Comparison of ENCODE assay signal across 6 cellular contexts in the genomic region with DNA sequence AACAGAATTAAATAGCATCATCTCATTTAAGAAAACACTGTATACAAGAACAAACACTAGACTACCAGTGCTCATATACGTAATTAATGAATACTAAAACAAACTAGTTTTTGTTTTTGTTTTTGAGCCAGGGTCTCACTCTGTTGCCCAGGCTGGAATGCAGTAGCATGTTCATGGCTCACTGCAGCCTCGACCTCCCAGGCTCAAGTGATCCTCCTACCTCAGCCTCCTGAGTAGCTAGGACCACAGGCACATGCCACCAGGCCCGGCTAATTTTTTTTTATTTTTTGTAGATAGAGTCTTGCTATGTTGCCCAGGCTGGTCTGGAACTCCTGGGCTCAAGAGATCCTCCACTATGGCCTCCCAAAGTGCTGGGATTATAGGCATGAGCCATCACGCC. TPM values are rescaled to one million over a fixed set of nuclear protein-coding genes. Genes with fewer than 3 reads are reported as not detected.
DNase-seq lines count a peak whose midpoint lies in the region; ATAC-seq, FAIRE-seq and TF ChIP-seq lines count a peak whose summit lies in the region.
"Not testable (repeated sequence)": the region's sequence is repeated elsewhere in the genome, so short reads cannot be mapped to it uniquely, and the experiment has no call there.

No MANE protein-coding gene starts in this region.

- TF ChIP-seq CTCF in WTC11 (IDR thresholded peaks at IDR 0.05); K562 (IDR thresholded peaks at IDR 0.05 in 2 of 3, conservative IDR thresholded peaks at IDR 0.05 in 1 of 3; ENCODE audit: insufficient read depth in 2 of 3, low read depth in 1 of 3, low read length in 3 of 3): not testable (repeated sequence)

- not testable (repeated sequence) for H3K27ac Mint-ChIP-seq in WTC11
- peak overlapping the region; percentile 7 for H3K27ac Mint-ChIP-seq in activated T-cell treated with anti-CD3 and anti-CD28 coated beads, Interleukin-2, amount 50 U/mL, for 72 hours
- peak overlapping the region; percentile 41 for H3K27ac Mint-ChIP-seq in activated naive CD8-positive, alpha-beta T cell
- peak overlapping the region; percentile 62 for H3K27ac Mint-ChIP-seq in stimulated activated naive CD8-positive, alpha-beta T cell treated with anti-CD3 and anti-CD28 coated beads, Interleukin-15, Interleukin-2, amounts not matched to agents 100 ng/mL and 50 ng/mL, for 24 hours

- FAIRE-seq in K562 (lab: Jason Lieb, UNC): not testable (repeated sequence)

- H3K36me3 Mint-ChIP-seq in WTC11: peaks cover 50% of the 10 kb centered on the region
- H3K36me3 Mint-ChIP-seq in activated T-cell treated with anti-CD3 and anti-CD28 coated beads, Interleukin-2, amount 50 U/mL, for 72 hours (ENCODE audit: insufficient read depth in 2 of 2): peaks cover 10 to 25% of the 10 kb centered on the region in 2 donors
- not testable (repeated sequence) for H3K36me3 Mint-ChIP-seq in activated naive CD8-positive, alpha-beta T cell
- peaks cover 76% of the 10 kb centered on the region for H3K36me3 Mint-ChIP-seq in stimulated activated naive CD8-positive, alpha-beta T cell treated with anti-CD3 and anti-CD28 coated beads, Interleukin-15, Interleukin-2, amounts not matched to agents 100 ng/mL and 50 ng/mL, for 24 hours (ENCODE audit: low read depth)

- not testable (repeated sequence) for H2AFZ ChIP-seq in K562 (ENCODE audit: low read depth, low read length)

- H3K4me1 Mint-ChIP-seq in WTC11: not testable (repeated sequence)
- H3K4me1 Mint-ChIP-seq in activated T-cell treated with anti-CD3 and anti-CD28 coated beads, Interleukin-2, amount 50 U/mL, for 72 hours (ENCODE audit: low read depth): peaks cover 41% of the 10 kb centered on the region
- H3K4me1 Mint-ChIP-seq in activated naive CD8-positive, alpha-beta T cell (ENCODE audit: low read depth): peaks cover 39% of the 10 kb centered on the region
- peaks cover 51% of the 10 kb centered on the region for H3K4me1 Mint-ChIP-seq in stimulated activated naive CD8-positive, alpha-beta T cell treated with anti-CD3 and anti-CD28 coated beads, Interleukin-15, Interleukin-2, amounts not matched to agents 100 ng/mL and 50 ng/mL, for 24 hours (ENCODE audit: low read depth)

- not testable (repeated sequence) for TF ChIP-seq RAD21 in K562 (CRISPR knock-in tag; conservative IDR thresholded peaks at IDR 0.05 in 1 of 2, IDR thresholded peaks at IDR 0.05 in 1 of 2)

- DNase-seq in WTC11 (ENCODE audit: low spot score); activated T-cell treated with anti-CD3 and anti-CD28 coated beads, Interleukin-2, amount 50 U/mL, for 72 hours; K562 (ENCODE audit: extremely low read depth in 1 of 4, low spot score in 3 of 4): not testable (repeated sequence)
- DNase-seq in activated CD8-positive, alpha-beta memory T cell treated with anti-CD3 and anti-CD28 coated beads for 24 hours: peak; percentile 37

- not testable (repeated sequence) for H3K9me3 ChIP-seq in K562 (replicated peaks; ENCODE audit: control insufficient read depth, insufficient read depth, low read depth, low read length)

- CTCF ChIA-PET in WTC11 (lab: Charles Lee): interaction anchor here (0.6 kb wide), 1 partner anchor 24 kb away, joined by 3 read pairs; no protein-coding TSS in a partner anchor
- CTCF ChIA-PET in K562 (lab: Yijun Ruan, JAX; ENCODE audit: low intra/inter-chr PET ratio): not testable (repeated sequence)

- H3K27ac ChIP-seq in K562 (ENCODE audit: extremely low read depth, low read depth, low read length): not testable (repeated sequence)

- H3K4me2 ChIP-seq in K562 (ENCODE audit: insufficient read depth, low read length): not testable (repeated sequence)

- in situ Hi-C loops in K562 (cut with MboI): not testable (repeated sequence)

- not testable (repeated sequence) for H3K27me3 Mint-ChIP-seq in WTC11 (ENCODE audit: low read depth); activated T-cell treated with anti-CD3 and anti-CD28 coated beads, Interleukin-2, amount 50 U/mL, for 72 hours (ENCODE audit: low read depth); activated naive CD8-positive, alpha-beta T cell; stimulated activated naive CD8-positive, alpha-beta T cell treated with anti-CD3 and anti-CD28 coated beads, Interleukin-15, Interleukin-2, amounts not matched to agents 100 ng/mL and 50 ng/mL, for 24 hours

- H4K20me1 ChIP-seq in K562 (replicated peaks; ENCODE audit: control insufficient read depth, insufficient read depth, low read length): not testable (repeated sequence)

- ATAC-seq in WTC11; activated T-cell treated with anti-CD3 and anti-CD28 coated beads, Interleukin-2, amount 50 U/mL, for 72 hours (replicated peaks in 1 of 2); K562: not testable (repeated sequence)

- not testable (repeated sequence) for H3K4me3 ChIP-seq in K562

- POLR2A ChIA-PET in WTC11 (lab: Charles Lee): not testable (repeated sequence)
- POLR2A ChIA-PET in K562 (lab: Yijun Ruan, JAX): interaction anchor here (0.7 to 2.2 kb wide), 4 partner anchors 8 to 445 kb away, joined by 3 to 13 read pairs (median 4); no protein-coding TSS in a partner anchor

- not testable (repeated sequence) for H3K9ac ChIP-seq in K562 (ENCODE audit: insufficient read depth in 1 of 2, low read depth in 2 of 2, low read length in 2 of 2)

- not testable (repeated sequence) for H3K9me1 ChIP-seq in K562 (ENCODE audit: control insufficient read depth, insufficient read depth, low read length)

- intact Hi-C loops in K562 (cut with micrococcal nuclease): not testable (repeated sequence)

- 98% methylated on average over 4 of the region's 4 CpGs for WGBS in K562 (ENCODE audit: insufficient coverage, low coverage, missing lambda C conversion rate)

- not testable (repeated sequence) for TF ChIP-seq EP300 in K562 (IDR thresholded peaks at IDR 0.05; ENCODE audit: low read length)

- TF ChIP-seq POLR2A in K562 (conservative IDR thresholded peaks at IDR 0.05): not testable (repeated sequence)

- not testable (repeated sequence) for H3K9me3 Mint-ChIP-seq in WTC11; activated T-cell treated with anti-CD3 and anti-CD28 coated beads, Interleukin-2, amount 50 U/mL, for 72 hours; activated naive CD8-positive, alpha-beta T cell (ENCODE audit: low read depth); stimulated activated naive CD8-positive, alpha-beta T cell treated with anti-CD3 and anti-CD28 coated beads, Interleukin-15, Interleukin-2, amounts not matched to agents 100 ng/mL and 50 ng/mL, for 24 hours

- not testable (repeated sequence) for H3K4me3 Mint-ChIP-seq in WTC11; activated T-cell treated with anti-CD3 and anti-CD28 coated beads, Interleukin-2, amount 50 U/mL, for 72 hours; activated naive CD8-positive, alpha-beta T cell; stimulated activated naive CD8-positive, alpha-beta T cell treated with anti-CD3 and anti-CD28 coated beads, Interleukin-15, Interleukin-2, amounts not matched to agents 100 ng/mL and 50 ng/mL, for 24 hours

- peaks cover 3 to 10% of the 10 kb centered on the region in 2 experiments; a peak in 3 of 5 replicates for H3K4me1 ChIP-seq in K562 (replicated peaks in 1 of 2; ENCODE audit: control insufficient read depth in 2 of 2, insufficient read depth in 2 of 2, low read length in 2 of 2)

- peaks cover 58% of the 10 kb centered on the region for H3K79me2 ChIP-seq in K562 (ENCODE audit: control insufficient read depth, insufficient read depth, low read length)

- not testable (repeated sequence) for H3K27me3 ChIP-seq in K562 (ENCODE audit: control insufficient read depth in 2 of 2, insufficient read depth in 2 of 2, low read length in 2 of 2)

- BruUV-seq in K562 (replicated peaks; lab: Mats Ljungman, UMichigan): not testable (repeated sequence)

- H3K36me3 ChIP-seq in K562 (ENCODE audit: control insufficient read depth, insufficient read depth, low read length): peaks cover 98% of the 10 kb centered on the region

RNA-seq across cellular contexts. Expression of gene UBR4, which starts 6.5 kb away (rescaled TPM):
- 127 to 179 TPM (median 136 TPM) in 3 replicates for total RNA-seq in WTC11 (2021)
- total RNA-seq in activated T-cell treated with anti-CD3 and anti-CD28 coated beads, Interleukin-2, amount 50 U/mL, for 72 hours: 100 to 1,000 TPM; 208 to 215 TPM
- 1,237 and 1,275 TPM in 2 replicates for total RNA-seq in K562 (2011; cell fraction: chromatin; rRNA removed; ENCODE audit: low replicate concordance)
- total RNA-seq in K562 (2011; cell fraction: nucleolus; rRNA removed): 563 and 657 TPM in 2 replicates
- 675 TPM in 2 replicates for total RNA-seq in K562 (2011; cell fraction: nucleoplasm; rRNA removed)
- total RNA-seq in K562 (2014; rRNA removed): 140 and 153 TPM in 2 replicates
- 88.5 and 99.0 TPM in 2 replicates for total RNA-seq in K562 (2014; rRNA removed; fragmentation: Illumina TruSeq; extraction: Trizol)
- total RNA-seq in K562 (2015; rRNA removed; fragmentation: Illumina TruSeq; extraction: Trizol): 91.3 and 98.2 TPM in 2 replicates
- total RNA-seq in K562 (2021): 218 and 237 TPM in 2 replicates
- 55.4 and 85.4 TPM in 2 replicates for polyA plus RNA-seq in K562 (2011; rRNA removed)
- polyA plus RNA-seq in K562 (2011; cell fraction: cytosol; rRNA removed): 96.0 and 109 TPM in 2 replicates
- polyA plus RNA-seq in K562 (2011; cell fraction: nucleus; rRNA removed): 581 and 738 TPM in 2 replicates
- polyA plus RNA-seq in K562 (2012): 175 and 269 TPM in 2 replicates
- polyA plus RNA-seq in K562 (2014; fragmentation: Illumina TruSeq; extraction: Trizol): 274 and 277 TPM in 2 replicates
- 100 to 1,000 TPM; 110 to 123 TPM for polyA plus RNA-seq in K562 (2014; fragmentation: Nextera tagmentation; extraction: Ambion mirVana)
- 174 and 182 TPM in 2 replicates for polyA plus RNA-seq in K562 (2014; rRNA removed)
- 161 and 196 TPM in 2 replicates for polyA minus RNA-seq in K562 (2011; rRNA and poly(A)+ RNA removed)
- polyA minus RNA-seq in K562 (2011; cell fraction: cytosol; rRNA and poly(A)+ RNA removed): 224 and 238 TPM in 2 replicates
- polyA minus RNA-seq in K562 (2011; cell fraction: nucleus; rRNA and poly(A)+ RNA removed): 307 and 505 TPM in 2 replicates

RNA-seq across cellular contexts. Expression of gene EMC1, which starts 34.7 kb away (rescaled TPM):
- 46.5 to 53.5 TPM (median 48.6 TPM) in 3 replicates for total RNA-seq in WTC11 (2021)
- 10 to 100 TPM; 36.5 to 38.5 TPM for total RNA-seq in activated T-cell treated with anti-CD3 and anti-CD28 coated beads, Interleukin-2, amount 50 U/mL, for 72 hours
- 276 and 409 TPM in 2 replicates for total RNA-seq in K562 (2011; cell fraction: chromatin; rRNA removed; ENCODE audit: low replicate concordance)
- 245 and 297 TPM in 2 replicates for total RNA-seq in K562 (2011; cell fraction: nucleolus; rRNA removed)
- total RNA-seq in K562 (2011; cell fraction: nucleoplasm; rRNA removed): 245 and 273 TPM in 2 replicates
- total RNA-seq in K562 (2014; rRNA removed): 37.5 and 65.1 TPM in 2 replicates
- 32.8 and 35.4 TPM in 2 replicates for total RNA-seq in K562 (2014; rRNA removed; fragmentation: Illumina TruSeq; extraction: Trizol)
- 36.9 and 37.4 TPM in 2 replicates for total RNA-seq in K562 (2015; rRNA removed; fragmentation: Illumina TruSeq; extraction: Trizol)
- 71.0 and 88.2 TPM in 2 replicates for total RNA-seq in K562 (2021)
- polyA plus RNA-seq in K562 (2011; rRNA removed): 17.8 and 40.9 TPM in 2 replicates
- 34.1 and 42.0 TPM in 2 replicates for polyA plus RNA-seq in K562 (2011; cell fraction: cytosol; rRNA removed)
- polyA plus RNA-seq in K562 (2011; cell fraction: nucleus; rRNA removed): 140 and 211 TPM in 2 replicates
- polyA plus RNA-seq in K562 (2012): 40.3 and 58.0 TPM in 2 replicates
- polyA plus RNA-seq in K562 (2014; fragmentation: Illumina TruSeq; extraction: Trizol): 69.9 and 85.0 TPM in 2 replicates
- polyA plus RNA-seq in K562 (2014; fragmentation: Nextera tagmentation; extraction: Ambion mirVana): 10 to 100 TPM; 32.1 to 69.3 TPM
- polyA plus RNA-seq in K562 (2014; rRNA removed): 24.2 and 33.5 TPM in 2 replicates
- 38.2 and 49.9 TPM in 2 replicates for polyA minus RNA-seq in K562 (2011; rRNA and poly(A)+ RNA removed)
- 23.6 and 30.1 TPM in 2 replicates for polyA minus RNA-seq in K562 (2011; cell fraction: cytosol; rRNA and poly(A)+ RNA removed)
- polyA minus RNA-seq in K562 (2011; cell fraction: nucleus; rRNA and poly(A)+ RNA removed): 62.5 and 79.1 TPM in 2 replicates

RNA-seq across cellular contexts. Expression of gene MRTO4, which starts 35.0 kb away (rescaled TPM):
- 40.9 to 54.6 TPM (median 43.0 TPM) in 3 replicates for total RNA-seq in WTC11 (2021)
- 10 to 100 TPM; 43.7 to 52.7 TPM for total RNA-seq in activated T-cell treated with anti-CD3 and anti-CD28 coated beads, Interleukin-2, amount 50 U/mL, for 72 hours
- 35.8 and 86.9 TPM in 2 replicates for total RNA-seq in K562 (2011; cell fraction: chromatin; rRNA removed; ENCODE audit: low replicate concordance)
- total RNA-seq in K562 (2011; cell fraction: nucleolus; rRNA removed): 78.7 and 87.1 TPM in 2 replicates
- total RNA-seq in K562 (2011; cell fraction: nucleoplasm; rRNA removed): 57.9 and 62.8 TPM in 2 replicates
- total RNA-seq in K562 (2014; rRNA removed): 150 and 153 TPM in 2 replicates
- total RNA-seq in K562 (2014; rRNA removed; fragmentation: Illumina TruSeq; extraction: Trizol): 136 and 145 TPM in 2 replicates
- 153 and 154 TPM in 2 replicates for total RNA-seq in K562 (2015; rRNA removed; fragmentation: Illumina TruSeq; extraction: Trizol)
- total RNA-seq in K562 (2021): 138 and 146 TPM in 2 replicates
- polyA plus RNA-seq in K562 (2011; rRNA removed): 93.7 and 105 TPM in 2 replicates
- 88.3 and 88.5 TPM in 2 replicates for polyA plus RNA-seq in K562 (2011; cell fraction: cytosol; rRNA removed)
- polyA plus RNA-seq in K562 (2011; cell fraction: nucleus; rRNA removed): 35.1 and 36.8 TPM in 2 replicates
- 59.9 and 104 TPM in 2 replicates for polyA plus RNA-seq in K562 (2012)
- polyA plus RNA-seq in K562 (2014; fragmentation: Illumina TruSeq; extraction: Trizol): 163 and 173 TPM in 2 replicates
- polyA plus RNA-seq in K562 (2014; fragmentation: Nextera tagmentation; extraction: Ambion mirVana): 100 to 1,000 TPM in 1 of 2 experiments, 10 to 100 TPM in 1; 62.0 to 146 TPM
- 152 and 153 TPM in 2 replicates for polyA plus RNA-seq in K562 (2014; rRNA removed)
- polyA minus RNA-seq in K562 (2011; rRNA and poly(A)+ RNA removed): 62.3 and 78.5 TPM in 2 replicates
- polyA minus RNA-seq in K562 (2011; cell fraction: cytosol; rRNA and poly(A)+ RNA removed): 32.1 and 40.7 TPM in 2 replicates
- polyA minus RNA-seq in K562 (2011; cell fraction: nucleus; rRNA and poly(A)+ RNA removed): 16.2 and 19.4 TPM in 2 replicates
